Comparison of ENCODE assay signal across 27 cellular contexts in the genomic region with DNA sequence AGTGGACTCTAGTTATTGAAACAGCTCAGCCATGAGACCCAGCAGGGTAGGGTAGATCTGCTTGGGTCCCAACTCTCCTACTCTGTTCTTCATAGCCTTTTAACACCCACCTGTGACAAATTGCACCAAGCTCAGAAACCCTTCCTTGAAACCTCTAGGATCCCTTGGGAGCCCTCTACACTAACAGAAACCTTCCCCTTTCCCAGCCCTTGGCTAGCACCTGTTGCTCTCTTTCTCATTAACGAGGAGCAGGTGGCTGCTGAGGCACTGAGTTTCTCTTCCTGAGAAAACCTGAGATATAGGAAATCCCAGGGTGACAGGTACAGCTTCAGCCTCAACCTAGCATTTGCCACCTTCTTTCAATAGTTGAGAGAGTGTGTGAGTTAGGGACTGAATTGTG.
DNase-seq lines count a peak whose midpoint lies in the region; ATAC-seq lines count a peak whose summit lies in the region.
"Had no signal": no experiment of that assay in that cellular context is flagged by ENCODE, and none has a peak within 500 bp of the region (broad histone marks: within the 10 kb centered on the region; RNA-seq: fewer than 3 reads in every experiment).

No MANE protein-coding gene starts in this region.

- H3K27me3 Mint-ChIP-seq in natural killer cell treated with Interleukin-12 subunit alpha and Interleukin-12 subunit beta and Interleukin-15 and Interleukin-18, amount 100 ng/mL, for 72 hours = no peaks in the 10 kb centered on the region
- H3K27me3 Mint-ChIP-seq: central memory CD8-positive, alpha-beta T cell; stimulated activated naive CD8-positive, alpha-beta T cell treated with anti-CD3 and anti-CD28 coated beads, Interleukin-15, Interleukin-2, amounts not matched to agents 100 ng/mL and 50 ng/mL, for 24 hours had no signal

- H3K4me1 Mint-ChIP-seq in natural killer cell treated with Interleukin-12 subunit alpha and Interleukin-12 subunit beta and Interleukin-15 and Interleukin-18, amount 100 ng/mL, for 72 hours (ENCODE audit: low read depth in 2 of 2) = no peaks in the 10 kb centered on the region
- H3K4me1 Mint-ChIP-seq: central memory CD8-positive, alpha-beta T cell had no signal

- no peaks in the 10 kb centered on the region for H3K36me3 Mint-ChIP-seq in natural killer cell treated with Interleukin-12 subunit alpha and Interleukin-12 subunit beta and Interleukin-15 and Interleukin-18, amount 100 ng/mL, for 72 hours

- peaks cover 23% of the 10 kb centered on the region for H3K9me3 Mint-ChIP-seq in natural killer cell treated with Interleukin-12 subunit alpha and Interleukin-12 subunit beta and Interleukin-15 and Interleukin-18, amount 100 ng/mL, for 72 hours

- no peak overlapping the region for H3K27ac Mint-ChIP-seq in natural killer cell treated with Interleukin-12 subunit alpha and Interleukin-12 subunit beta and Interleukin-15 and Interleukin-18, amount 100 ng/mL, for 72 hours
- H3K27ac Mint-ChIP-seq: stimulated activated naive CD8-positive, alpha-beta T cell treated with anti-CD3 and anti-CD28 coated beads, Interleukin-15, Interleukin-2, amounts not matched to agents 100 ng/mL and 50 ng/mL, for 24 hours had no signal

- DNase-seq in NCI-H1417 (lab: John Stamatoyannopoulos, UW) (peak; percentile 15 to 91 (median 69)), NCI-H1417 treated with DMSO at 0.1 percent for 48 hours (lab: John Stamatoyannopoulos, UW) (no peak), NCI-H1436 treated with DMSO at 0.1 percent for 48 hours (lab: John Stamatoyannopoulos, UW) (peak; percentile 97), NCI-H2171 treated with DMSO at 0.1 percent for 48 hours (lab: John Stamatoyannopoulos, UW) (peak; percentile 85), myocyte (ENCODE audit: low read depth) (peak; percentile 37)
- DNase-seq in activated naive CD4-positive, alpha-beta T cell (lab: John Stamatoyannopoulos, UW) = no peak
- DNase-seq in natural killer cell treated with Interleukin-12 subunit alpha and Interleukin-12 subunit beta and Interleukin-15 and Interleukin-18, amount 100 ng/mL, for 72 hours (ENCODE audit: low spot score) = no peak
- no peak for DNase-seq in central memory CD4-positive, alpha-beta T cell
- DNase-seq: 8988T; activated CD4-positive, alpha-beta T cell treated with anti-CD3 and anti-CD28 coated beads, Interleukin-2, amount 50 U/mL, for 48 hours; activated CD4-positive, CD25-positive, alpha-beta regulatory T cell treated with anti-CD3 and anti-CD28 coated beads, Interleukin-2, amount 50 U/mL, for 72 hours; activated naive CD4-positive, alpha-beta T cell treated with Interleukin-2 at 50 U/mL for 16 hours; activated T-cell treated with anti-CD3 and anti-CD28 coated beads, Interleukin-2, amount 50 U/mL, for 48 hours; C1 segment of cervical spinal cord; dermis blood vessel endothelial cell; esophagus squamous epithelium; foreskin keratinocyte; heart left ventricle; left ventricle myocardium inferior; mesendoderm; NCI-H1930; Peyer's patch; SHP77; stimulated activated CD4-positive, alpha-beta T cell treated with anti-CD3 and anti-CD28 coated beads, Interleukin-2, amount 100 ng/mL, for 24 hours; uterus had no signal

- no peak for ATAC-seq in natural killer cell treated with Interleukin-12 subunit alpha and Interleukin-12 subunit beta and Interleukin-15 and Interleukin-18, amount 100 ng/mL, for 72 hours
- ATAC-seq: foreskin keratinocyte, heart left ventricle had no signal

- H3K4me3 Mint-ChIP-seq in natural killer cell treated with Interleukin-12 subunit alpha and Interleukin-12 subunit beta and Interleukin-15 and Interleukin-18, amount 100 ng/mL, for 72 hours = no peak overlapping the region
- H3K4me3 Mint-ChIP-seq: central memory CD8-positive, alpha-beta T cell; stimulated activated naive CD8-positive, alpha-beta T cell treated with anti-CD3 and anti-CD28 coated beads, Interleukin-15, Interleukin-2, amounts not matched to agents 100 ng/mL and 50 ng/mL, for 24 hours had no signal

Comparison
In these comparisons a context has a peak if more than half of its experiments do, and no peak if none do; other contexts are left out.
1. DNase-seq: peak in NCI-H1417 (3 of 3), NCI-H1436 treated with DMSO at 0.1 percent for 48 hours (single experiment), NCI-H2171 treated with DMSO at 0.1 percent for 48 hours (single experiment) and myocyte (single experiment); none in NCI-H1417 treated with DMSO at 0.1 percent for 48 hours (single experiment), activated naive CD4-positive, alpha-beta T cell (0 of 4), natural killer cell treated with Interleukin-12 subunit alpha and Interleukin-12 subunit beta and Interleukin-15 and Interleukin-18, amount 100 ng/mL, for 72 hours (single experiment) and central memory CD4-positive, alpha-beta T cell (single experiment).